In genomic region chr11:72580648-72580950, GRCh38 we compare ENCODE assay signal across 18 cellular contexts.
"Had no signal": no experiment of that assay in that cellular context is flagged by ENCODE, and none has a peak within 500 bp of the region (broad histone marks: within the 10 kb centered on the region; RNA-seq: fewer than 3 reads in every experiment).

No MANE protein-coding gene starts in this region.

- H3K4me3 Mint-ChIP-seq: activated B cell treated with CpG ODN at 0.5 μM for 24 hours; activated CD4-positive, alpha-beta memory T cell treated with anti-CD3 and anti-CD28 coated beads for 36 hours; activated naive CD8-positive, alpha-beta T cell; activated T-helper 1 cell treated with anti-CD3 and anti-CD28 coated beads, Interleukin-12 subunit alpha, Interleukin-12 subunit beta, Interleukin-2, Interleukin-4 antibody, amounts not matched to agents 30 ng/mL and 10 ng/mL and 1 ng/mL, durations not matched to agents 14 hours and 24 hours and 36 hours; central memory CD8-positive, alpha-beta T cell; type B pancreatic cell had no signal

- H3K9me3 Mint-ChIP-seq: activated B cell treated with CpG ODN at 0.5 μM for 24 hours; activated CD4-positive, alpha-beta memory T cell treated with anti-CD3 and anti-CD28 coated beads for 36 hours; activated T-helper 1 cell treated with anti-CD3 and anti-CD28 coated beads, Interleukin-12 subunit alpha, Interleukin-12 subunit beta, Interleukin-2, Interleukin-4 antibody, amounts not matched to agents 30 ng/mL and 10 ng/mL and 1 ng/mL, durations not matched to agents 14 hours and 24 hours and 36 hours; central memory CD8-positive, alpha-beta T cell; type B pancreatic cell had no signal

- ATAC-seq: heart left ventricle, left colon, T-helper 17 cell had no signal

- H3K27me3 Mint-ChIP-seq: activated CD4-positive, alpha-beta memory T cell treated with anti-CD3 and anti-CD28 coated beads for 36 hours; central memory CD8-positive, alpha-beta T cell; T-helper 17 cell had no signal

- DNase-seq: activated B cell treated with CpG ODN at 0.5 μM for 24 hours; activated CD4-positive, alpha-beta memory T cell treated with anti-CD3 and anti-CD28 coated beads for 36 hours; activated CD4-positive, alpha-beta T cell treated with anti-CD3 and anti-CD28 coated beads for 4 hours; activated T-cell treated with anti-CD3 and anti-CD28 coated beads for 4 hours; colonic mucosa; mesenchymal stem cell; occipital lobe; retina; stimulated activated CD4-positive, alpha-beta T cell treated with anti-CD3 and anti-CD28 coated beads, Interleukin-4, amount 100 ng/mL, for 1 hour; stimulated activated naive CD4-positive, alpha-beta T cell; T-helper 17 cell had no signal

- H3K27ac Mint-ChIP-seq: activated B cell treated with CpG ODN at 0.5 μM for 24 hours; activated CD4-positive, alpha-beta memory T cell treated with anti-CD3 and anti-CD28 coated beads for 36 hours; activated naive CD8-positive, alpha-beta T cell; activated T-helper 1 cell treated with anti-CD3 and anti-CD28 coated beads, Interleukin-12 subunit alpha, Interleukin-12 subunit beta, Interleukin-2, Interleukin-4 antibody, amounts not matched to agents 30 ng/mL and 10 ng/mL and 1 ng/mL, durations not matched to agents 14 hours and 24 hours and 36 hours; progenitor cell of endocrine pancreas; T-helper 17 cell; type B pancreatic cell had no signal

- H3K36me3 Mint-ChIP-seq: activated CD4-positive, alpha-beta memory T cell treated with anti-CD3 and anti-CD28 coated beads for 36 hours; activated naive CD8-positive, alpha-beta T cell; type B pancreatic cell had no signal
